Comparison of ENCODE assay signal across 18 cellular contexts in genomic region chr11:1057806-1058205, GRCh38. TPM values are rescaled to one million over a fixed set of nuclear protein-coding genes. Genes with fewer than 3 reads are reported as not detected.
DNase-seq lines count a peak whose midpoint lies in the region; ATAC-seq and TF ChIP-seq lines count a peak whose summit lies in the region.
"Had no signal": no experiment of that assay in that cellular context is flagged by ENCODE, and none has a peak within 500 bp of the region (broad histone marks: within the 10 kb centered on the region; RNA-seq: fewer than 3 reads in every experiment).

No MANE protein-coding gene starts in this region.

- intact Hi-C loops in activated CD4-positive, alpha-beta memory T cell treated with anti-CD3 and anti-CD28 coated beads for 36 hours (cut with micrococcal nuclease): no loop called here
- intact Hi-C loops in mucosa of descending colon (cut with DNase I, micrococcal nuclease): no loop called here

- TF ChIP-seq CTCF in Peyer's patch (IDR thresholded peaks at IDR 0.05) (no peak), mucosa of descending colon (IDR thresholded peaks at IDR 0.05) (no peak), GM10266 (IDR thresholded peaks at IDR 0.05; ENCODE audit: control insufficient read depth, insufficient read depth, low read depth, missing control alignments) (no peak)

- CTCF ChIA-PET in activated CD4-positive, alpha-beta memory T cell treated with anti-CD3 and anti-CD28 coated beads for 36 hours (lab: Charles Lee): no interaction called here
- CTCF ChIA-PET in activated CD4-positive, alpha-beta memory T cell treated with anti-CD3 and anti-CD28 coated beads, Interleukin-2, amount 10 ng/mL, durations not matched to agents 7 days and 5 days (lab: Charles Lee): interaction anchor here (1.3 kb wide), 1 partner anchor 10 kb away, joined by 3 read pairs; no protein-coding TSS in a partner anchor

- peaks cover 5% of the 10 kb centered on the region for H3K9me3 Mint-ChIP-seq in activated CD4-positive, alpha-beta memory T cell treated with anti-CD3 and anti-CD28 coated beads for 36 hours
- peaks cover 4% of the 10 kb centered on the region for H3K9me3 Mint-ChIP-seq in activated CD4-positive, alpha-beta memory T cell treated with anti-CD3 and anti-CD28 coated beads, Interleukin-2, amount 10 ng/mL, durations not matched to agents 7 days and 5 days

- H3K27me3 Mint-ChIP-seq in activated CD4-positive, alpha-beta memory T cell treated with anti-CD3 and anti-CD28 coated beads for 36 hours: peaks cover 14% of the 10 kb centered on the region
- peaks cover 13% of the 10 kb centered on the region for H3K27me3 Mint-ChIP-seq in activated CD4-positive, alpha-beta memory T cell treated with anti-CD3 and anti-CD28 coated beads, Interleukin-2, amount 10 ng/mL, durations not matched to agents 7 days and 5 days

- peak overlapping the region; percentile 1 for H3K4me3 Mint-ChIP-seq in activated CD4-positive, alpha-beta memory T cell treated with anti-CD3 and anti-CD28 coated beads for 36 hours
- no peak overlapping the region for H3K4me3 Mint-ChIP-seq in activated CD4-positive, alpha-beta memory T cell treated with anti-CD3 and anti-CD28 coated beads, Interleukin-2, amount 10 ng/mL, durations not matched to agents 7 days and 5 days
- H3K4me3 Mint-ChIP-seq: CD4-positive, CD25-positive, alpha-beta regulatory T cell had no signal

- peak; percentile 2 for DNase-seq in activated CD4-positive, alpha-beta memory T cell treated with anti-CD3 and anti-CD28 coated beads for 36 hours
- DNase-seq in activated CD4-positive, alpha-beta memory T cell treated with anti-CD3 and anti-CD28 coated beads, Interleukin-2, amount 10 ng/mL, durations not matched to agents 7 days and 5 days: no peak
- peak in 2 of 3 donors; percentile 44 for DNase-seq in Peyer's patch
- DNase-seq in mucosa of descending colon: peak in 2 of 3 donors; percentile 34 to 42
- DNase-seq in foreskin melanocyte: no peak
- no peak for DNase-seq in substantia nigra (lab: John Stamatoyannopoulos, UW)
- DNase-seq in GM10266 (ENCODE audit: extremely low spot score): no peak
- DNase-seq: 8988T; AML-193; Calu3; CD4-positive, CD25-positive, alpha-beta regulatory T cell; DMS 273 treated with DMSO at 0.1 percent for 48 hours; GM23248 had no signal

- H3K4me3 ChIP-seq in Peyer's patch (no peak overlapping the region), mucosa of descending colon (no peak overlapping the region)
- H3K4me3 ChIP-seq: BLaER1, GM23248 had no signal

- H3K4me1 Mint-ChIP-seq in activated CD4-positive, alpha-beta memory T cell treated with anti-CD3 and anti-CD28 coated beads for 36 hours (ENCODE audit: low read depth): peaks cover 2% of the 10 kb centered on the region
- no peaks in the 10 kb centered on the region for H3K4me1 Mint-ChIP-seq in activated CD4-positive, alpha-beta memory T cell treated with anti-CD3 and anti-CD28 coated beads, Interleukin-2, amount 10 ng/mL, durations not matched to agents 7 days and 5 days
- H3K4me1 Mint-ChIP-seq: CD4-positive, CD25-positive, alpha-beta regulatory T cell had no signal

- no peak for TF ChIP-seq POLR2A in Peyer's patch (IDR thresholded peaks at IDR 0.05)

- no peaks in the 10 kb centered on the region for H3K36me3 ChIP-seq in Peyer's patch
- no peaks in the 10 kb centered on the region for H3K36me3 ChIP-seq in mucosa of descending colon (ENCODE audit: low read depth)
- H3K36me3 ChIP-seq: BLaER1 had no signal

- H3K27ac ChIP-seq in Peyer's patch: no peak overlapping the region
- H3K27ac ChIP-seq in substantia nigra (ENCODE audit: low read depth, low read length, poor library complexity, severe bottlenecking): no peak overlapping the region
- H3K27ac ChIP-seq: BLaER1, GM23248, HL-60 had no signal

- H3K9me3 ChIP-seq in Peyer's patch (no peaks in the 10 kb centered on the region), mucosa of descending colon (no peaks in the 10 kb centered on the region)

- POLR2A ChIA-PET in activated CD4-positive, alpha-beta memory T cell treated with anti-CD3 and anti-CD28 coated beads for 36 hours (lab: Charles Lee): no interaction called here
- POLR2A ChIA-PET in activated CD4-positive, alpha-beta memory T cell treated with anti-CD3 and anti-CD28 coated beads, Interleukin-2, amount 10 ng/mL, durations not matched to agents 7 days and 5 days (lab: Charles Lee): no interaction called here

- no peak for ATAC-seq in mucosa of descending colon
- ATAC-seq: HCT116 had no signal

- H3K4me1 ChIP-seq in Peyer's patch (peaks cover 0 to 31% (median 1%) of the 10 kb centered on the region in 4 donors), mucosa of descending colon (ENCODE audit: low read depth) (peaks cover 25% of the 10 kb centered on the region)

- no peaks in the 10 kb centered on the region for H3K27me3 ChIP-seq in Peyer's patch
- H3K27me3 ChIP-seq: BLaER1 had no signal

- no peak overlapping the region for H3K27ac Mint-ChIP-seq in activated CD4-positive, alpha-beta memory T cell treated with anti-CD3 and anti-CD28 coated beads for 36 hours
- no peak overlapping the region for H3K27ac Mint-ChIP-seq in activated CD4-positive, alpha-beta memory T cell treated with anti-CD3 and anti-CD28 coated beads, Interleukin-2, amount 10 ng/mL, durations not matched to agents 7 days and 5 days
- H3K27ac Mint-ChIP-seq: CD4-positive, CD25-positive, alpha-beta regulatory T cell had no signal

- no peaks in the 10 kb centered on the region for H3K36me3 Mint-ChIP-seq in activated CD4-positive, alpha-beta memory T cell treated with anti-CD3 and anti-CD28 coated beads for 36 hours
- no peaks in the 10 kb centered on the region for H3K36me3 Mint-ChIP-seq in activated CD4-positive, alpha-beta memory T cell treated with anti-CD3 and anti-CD28 coated beads, Interleukin-2, amount 10 ng/mL, durations not matched to agents 7 days and 5 days (ENCODE audit: low read depth)
- H3K36me3 Mint-ChIP-seq: CD4-positive, CD25-positive, alpha-beta regulatory T cell had no signal

RNA-seq across cellular contexts. Expression of gene MUC2, which starts 16.9 kb away (rescaled TPM):
- not detected for total RNA-seq in activated CD4-positive, alpha-beta memory T cell treated with anti-CD3 and anti-CD28 coated beads for 36 hours
- total RNA-seq in activated CD4-positive, alpha-beta memory T cell treated with anti-CD3 and anti-CD28 coated beads, Interleukin-2, amount 10 ng/mL, durations not matched to agents 7 days and 5 days: not detected
- 1,000 to 10,000 TPM in 2 of 4 donors, 100 to 1,000 TPM in 2; 817 to 1,165 (median 1,010) TPM for total RNA-seq in Peyer's patch
- total RNA-seq in mucosa of descending colon: 1,000 to 10,000 TPM in 2 of 3 donors, 100 to 1,000 TPM in 1; 379 to 1,246 (median 1,109) TPM
- total RNA-seq: Calu3; CD4-positive, CD25-positive, alpha-beta regulatory T cell; Daoy; G401; GM23248 had no signal

RNA-seq across cellular contexts. Expression of gene MUC6, which starts 21.3 kb away (rescaled TPM):
- total RNA-seq in activated CD4-positive, alpha-beta memory T cell treated with anti-CD3 and anti-CD28 coated beads for 36 hours: not detected
- total RNA-seq in activated CD4-positive, alpha-beta memory T cell treated with anti-CD3 and anti-CD28 coated beads, Interleukin-2, amount 10 ng/mL, durations not matched to agents 7 days and 5 days: not detected
- total RNA-seq in Peyer's patch (not detected), mucosa of descending colon (not detected)
- total RNA-seq: CD4-positive, CD25-positive, alpha-beta regulatory T cell; Daoy; G401; GM23248 had no signal

Comparison
In these comparisons a context has a peak if more than half of its experiments do, and no peak if none do; other contexts are left out.
1. DNase-seq: peak in activated CD4-positive, alpha-beta memory T cell treated with anti-CD3 and anti-CD28 coated beads for 36 hours (single experiment), Peyer's patch (2 of 3) and mucosa of descending colon (2 of 3); none in activated CD4-positive, alpha-beta memory T cell treated with anti-CD3 and anti-CD28 coated beads, Interleukin-2, amount 10 ng/mL, durations not matched to agents 7 days and 5 days (single experiment), foreskin melanocyte (single experiment), substantia nigra (0 of 49) and GM10266 (single experiment).
2. RNA of gene MUC2, which starts 16.9 kb away (total RNA-seq): 817 to 1,165 TPM in Peyer's patch and 379 to 1,246 TPM in mucosa of descending colon; not detected in activated CD4-positive, alpha-beta memory T cell treated with anti-CD3 and anti-CD28 coated beads for 36 hours and not detected in activated CD4-positive, alpha-beta memory T cell treated with anti-CD3 and anti-CD28 coated beads, Interleukin-2, amount 10 ng/mL, durations not matched to agents 7 days and 5 days; every median in the first group is over 100 times any median in the second.